18 cellular contexts compared by ENCODE assay signal in the genomic region with DNA sequence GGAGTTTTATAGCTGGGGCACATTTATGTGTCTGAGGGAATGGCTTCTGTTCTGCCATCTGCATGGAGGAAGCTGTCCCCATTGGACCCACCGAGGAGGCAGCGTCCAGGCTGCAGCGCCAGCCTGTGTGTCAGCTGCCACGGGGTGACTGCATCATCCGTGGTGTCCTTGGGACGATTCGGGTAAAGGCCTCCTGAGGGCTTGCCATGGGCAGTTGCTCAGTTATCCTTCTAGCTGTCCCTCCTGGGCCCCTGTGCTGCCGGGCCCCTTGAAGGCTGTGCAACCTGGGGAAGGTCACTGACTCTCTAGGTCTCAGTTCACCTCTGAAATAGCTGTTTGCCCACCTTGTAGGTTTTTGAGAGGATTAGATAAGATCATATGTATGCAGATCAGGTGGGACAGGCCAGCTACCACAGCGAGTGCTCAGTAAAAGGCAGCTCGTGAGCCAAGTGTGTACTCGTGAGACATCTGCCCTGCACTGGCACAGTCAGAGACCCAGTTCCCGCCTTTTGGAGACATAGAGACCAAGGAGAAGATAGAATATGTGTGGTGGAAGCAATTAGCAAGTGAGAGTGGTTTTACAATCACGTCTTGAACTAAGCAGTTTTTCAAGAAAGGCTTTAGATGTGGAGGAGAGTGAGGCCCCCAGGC. TPM values are rescaled to one million over a fixed set of nuclear protein-coding genes. Genes with fewer than 3 reads are reported as not detected.
"Had no signal": no experiment of that assay in that cellular context is flagged by ENCODE, and none has a peak within 500 bp of the region (broad histone marks: within the 10 kb centered on the region; RNA-seq: fewer than 3 reads in every experiment).

No MANE protein-coding gene starts in this region.

- H3K9me3 Mint-ChIP-seq: endodermal cell; naive thymus-derived CD8-positive, alpha-beta T cell; stimulated activated naive B cell treated with anti-CD40 and anti-IgM and Interleukin-4, amounts not matched to agents 10 μg/mL and 1 μg/mL and 100 μg/mL, for 72 hours; stimulated activated naive CD8-positive, alpha-beta T cell treated with anti-CD3 and anti-CD28 coated beads, Interleukin-15, amount 100 ng/mL, for 72 hours had no signal

- H2AFZ ChIP-seq: hepatocyte had no signal

- H3K27ac Mint-ChIP-seq: endodermal cell; stimulated activated naive B cell treated with anti-CD40 and anti-IgM and Interleukin-4, amounts not matched to agents 10 μg/mL and 1 μg/mL and 100 μg/mL, for 72 hours had no signal

- H3K4me2 ChIP-seq: hepatocyte had no signal

- H3K27me3 ChIP-seq: foreskin keratinocyte, hepatocyte, neutrophil, sigmoid colon, testis, tibial nerve, upper lobe of right lung had no signal

- DNase-seq: effector CD4-positive, alpha-beta T cell; endodermal cell; erythroblast; foreskin keratinocyte; mucosa of descending colon; naive thymus-derived CD8-positive, alpha-beta T cell; posterior cingulate gyrus; sigmoid colon; stimulated activated CD4-positive, alpha-beta T cell treated with anti-CD3 and anti-CD28 coated beads, Interleukin-2, amount 100 ng/mL, for 24 hours; stimulated activated CD4-positive, alpha-beta T cell treated with anti-CD3 and anti-CD28 coated beads, Interleukin-4, amount 100 ng/mL, for 4 hours; stimulated activated naive B cell treated with anti-CD40 and anti-IgM and Interleukin-4, amounts not matched to agents 10 μg/mL and 1 μg/mL and 100 μg/mL, for 72 hours; stimulated activated naive CD8-positive, alpha-beta T cell treated with anti-CD3 and anti-CD28 coated beads, Interleukin-15, amount 100 ng/mL, for 72 hours; testis; upper lobe of right lung had no signal

- H3K4me3 ChIP-seq: hepatocyte, mucosa of descending colon, sigmoid colon, skin epidermis, testis, tibial nerve, upper lobe of right lung had no signal

- H3K9me3 ChIP-seq: mucosa of descending colon, neutrophil, sigmoid colon, testis, tibial nerve, upper lobe of right lung had no signal

- ATAC-seq: foreskin keratinocyte; mucosa of descending colon; naive thymus-derived CD8-positive, alpha-beta T cell; stimulated activated naive B cell treated with anti-CD40 and anti-IgM and Interleukin-4, amounts not matched to agents 10 μg/mL and 1 μg/mL and 100 μg/mL, for 72 hours; stimulated activated naive CD8-positive, alpha-beta T cell treated with anti-CD3 and anti-CD28 coated beads, Interleukin-15, amount 100 ng/mL, for 72 hours; upper lobe of right lung had no signal

- H3K36me3 ChIP-seq: neutrophil, sigmoid colon, tibial nerve, upper lobe of right lung had no signal

- H3K4me1 ChIP-seq: foreskin keratinocyte, testis, upper lobe of right lung had no signal

- H3K27ac ChIP-seq: foreskin keratinocyte, hepatocyte, neutrophil, sigmoid colon, skin epidermis, testis, tibial nerve, upper lobe of right lung had no signal

- H3K36me3 Mint-ChIP-seq: stimulated activated naive B cell treated with anti-CD40 and anti-IgM and Interleukin-4, amounts not matched to agents 10 μg/mL and 1 μg/mL and 100 μg/mL, for 72 hours had no signal

- H3K4me3 Mint-ChIP-seq: endodermal cell; naive thymus-derived CD8-positive, alpha-beta T cell; stimulated activated naive B cell treated with anti-CD40 and anti-IgM and Interleukin-4, amounts not matched to agents 10 μg/mL and 1 μg/mL and 100 μg/mL, for 72 hours; stimulated activated naive CD8-positive, alpha-beta T cell treated with anti-CD3 and anti-CD28 coated beads, Interleukin-15, amount 100 ng/mL, for 72 hours had no signal

- H3K27me3 Mint-ChIP-seq: naive thymus-derived CD8-positive, alpha-beta T cell; stimulated activated naive CD8-positive, alpha-beta T cell treated with anti-CD3 and anti-CD28 coated beads, Interleukin-15, amount 100 ng/mL, for 72 hours had no signal

- H3K4me1 Mint-ChIP-seq: stimulated activated naive B cell treated with anti-CD40 and anti-IgM and Interleukin-4, amounts not matched to agents 10 μg/mL and 1 μg/mL and 100 μg/mL, for 72 hours had no signal

RNA-seq across cellular contexts. Expression of a gene that starts 10.6 kb away (rescaled TPM):
- total RNA-seq: foreskin keratinocyte had no signal
- polyA plus RNA-seq: foreskin keratinocyte had no signal
